In the genomic region with DNA sequence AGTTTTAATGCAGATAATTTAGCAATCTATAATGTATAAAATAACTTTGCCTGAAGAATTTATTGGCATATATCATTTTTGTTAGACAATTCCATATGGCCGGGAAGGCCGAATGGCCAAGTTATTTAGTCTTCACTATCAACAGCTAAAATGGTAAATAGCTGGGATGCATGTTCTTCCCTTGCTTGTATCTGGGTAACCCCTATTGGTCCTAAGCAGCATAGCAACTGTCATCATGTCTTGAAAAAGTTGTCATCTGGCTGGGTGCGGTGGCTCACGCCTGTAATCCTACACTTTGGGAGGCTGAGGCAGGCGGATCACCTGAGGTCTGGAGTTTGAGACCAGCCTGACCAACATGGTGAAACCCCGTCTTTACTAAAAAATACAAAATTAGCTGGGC, we compare ENCODE assay signal across 15 cellular contexts.
DNase-seq lines count a peak whose midpoint lies in the region; ATAC-seq and TF ChIP-seq lines count a peak whose summit lies in the region.
"Had no signal": no experiment of that assay in that cellular context is flagged by ENCODE, and none has a peak within 500 bp of the region (broad histone marks: within the 10 kb centered on the region; RNA-seq: fewer than 3 reads in every experiment).

No MANE protein-coding gene starts in this region.

- H3K4me1 ChIP-seq in BE2C (no peaks in the 10 kb centered on the region), foreskin keratinocyte (peaks cover 4% of the 10 kb centered on the region), upper lobe of right lung (no peaks in the 10 kb centered on the region)

- in situ Hi-C loops in SK-MEL-5 (cut with HindIII; ENCODE audit: low pct_unique_long_range_greater_than_20kb, low sequenced_read_pairs): no loop called here

- H3K36me3 ChIP-seq in BE2C (no peaks in the 10 kb centered on the region), upper lobe of right lung (no peaks in the 10 kb centered on the region)

- TF ChIP-seq CTCF in BE2C (IDR thresholded peaks at IDR 0.05; ENCODE audit: low read depth, low read length) (peak; percentile 31), foreskin keratinocyte (conservative IDR thresholded peaks at IDR 0.05) (peak; percentile 3), upper lobe of right lung (IDR thresholded peaks at IDR 0.05) (no peak)

- no peaks in the 10 kb centered on the region for H3K27me3 ChIP-seq in BE2C
- no peaks in the 10 kb centered on the region for H3K27me3 ChIP-seq in foreskin keratinocyte
- no peaks in the 10 kb centered on the region for H3K27me3 ChIP-seq in upper lobe of right lung

- ATAC-seq in foreskin keratinocyte (no peak), upper lobe of right lung (no peak)
- ATAC-seq: GM12878, T-cell had no signal

- intact Hi-C loops in upper lobe of right lung (cut with DNase I): no loop called here

- no peak for DNase-seq in BE2C
- DNase-seq in H4 (ENCODE audit: low spot score): peak; percentile 5
- peak; percentile 16 for DNase-seq in SK-MEL-5 (ENCODE audit: low read depth, low spot score)
- no peak for DNase-seq in foreskin keratinocyte
- DNase-seq in activated naive CD4-positive, alpha-beta T cell (lab: John Stamatoyannopoulos, UW): no peak
- DNase-seq in upper lobe of right lung: no peak
- no peak for DNase-seq in RPMI8226
- no peak for DNase-seq in NCI-H2029 treated with DMSO at 0.1 percent for 48 hours (lab: John Stamatoyannopoulos, UW)
- DNase-seq: CD8-positive, alpha-beta memory T cell; EL; Kasumi-1; NCI-H1417 treated with DMSO at 0.1 percent for 48 hours; NCI-H2029; T-cell had no signal

- no peak overlapping the region for H3K4me3 ChIP-seq in BE2C (ENCODE audit: low read depth, low read length)
- H3K4me3 ChIP-seq in upper lobe of right lung: no peak overlapping the region
- H3K4me3 ChIP-seq: GM12878 had no signal

- H3K9me3 ChIP-seq in BE2C: no peaks in the 10 kb centered on the region
- H3K9me3 ChIP-seq in upper lobe of right lung: no peaks in the 10 kb centered on the region

- no peak overlapping the region for H3K27ac ChIP-seq in foreskin keratinocyte
- H3K27ac ChIP-seq in upper lobe of right lung: no peak overlapping the region

Comparison
In these comparisons a context has a peak if more than half of its experiments do, and no peak if none do; other contexts are left out.
1. DNase-seq: peak in H4 (single experiment) and SK-MEL-5 (single experiment); none in BE2C (single experiment), foreskin keratinocyte (0 of 2), activated naive CD4-positive, alpha-beta T cell (0 of 4), upper lobe of right lung (single experiment), RPMI8226 (single experiment) and NCI-H2029 treated with DMSO at 0.1 percent for 48 hours (single experiment).